ENCODE assay signal across 8 cellular contexts in the genomic region with DNA sequence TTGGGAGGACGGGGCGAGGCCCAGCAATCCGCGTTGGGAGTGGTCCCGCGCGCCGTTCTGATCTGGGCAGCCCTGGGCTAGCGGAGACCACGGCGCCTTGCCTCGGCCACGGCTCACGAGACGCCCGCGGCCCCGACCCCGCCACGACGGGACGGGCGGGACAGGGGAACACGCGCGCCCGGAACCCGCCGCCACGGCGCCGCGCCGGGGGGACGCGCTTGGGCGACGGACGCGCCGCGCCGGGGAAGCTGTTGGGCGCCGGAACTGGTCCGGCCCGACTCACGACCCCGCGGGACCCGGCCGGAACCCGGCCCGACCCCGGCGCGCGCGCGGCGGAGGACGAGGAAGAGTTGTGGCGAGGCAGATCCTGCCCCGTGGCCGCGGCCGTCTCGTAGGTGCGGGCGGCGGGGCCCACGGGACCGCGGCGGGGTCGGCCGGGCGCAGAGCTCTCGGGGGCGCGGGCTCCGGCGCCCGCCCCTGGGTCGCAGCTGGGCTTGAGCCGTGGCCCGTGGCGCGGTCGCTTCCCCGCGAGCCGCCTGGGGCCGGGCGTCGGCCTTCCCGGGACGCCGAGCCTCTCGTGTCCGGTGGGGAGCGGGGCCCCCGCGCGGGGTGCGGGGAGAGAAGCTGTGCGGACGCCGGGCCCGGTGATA. TPM values are rescaled to one million over a fixed set of nuclear protein-coding genes. Genes with fewer than 3 reads are reported as not detected.
A peak's percentile ranks its signal among the peaks of the same experiment; 100 is the strongest.
DNase-seq lines count a peak whose midpoint lies in the region; ATAC-seq and TF ChIP-seq lines count a peak whose summit lies in the region.

A gene (plus strand): TSS at position 251 of the 650 bp plus-strand sequence. CDS start 6,830 bp downstream, outside the sequence.

- intact Hi-C loops in cardiac septum (cut with DNase I) = loop anchor here (10.0 kb wide), 2 partner anchors 121 to 239 kb away; a partner anchor contains a TSS
- intact Hi-C loops in posterior vena cava (cut with DNase I) = no loop called here

- TF ChIP-seq CTCF in GM13977 (IDR thresholded peaks at IDR 0.05; ENCODE audit: extremely low read depth, insufficient read depth, missing control alignments) (no peak), type B pancreatic cell (conservative IDR thresholded peaks at IDR 0.05) (no peak)

- H3K27ac Mint-ChIP-seq in activated naive CD8-positive, alpha-beta T cell treated with anti-CD3 and anti-CD28 coated beads, Interleukin-2, amount 50 U/mL, for 24 hours = peak within 1 kb of the TSS; percentile 98
- peak within 1 kb of the TSS; percentile 79 for H3K27ac Mint-ChIP-seq in type B pancreatic cell

- H3K4me1 Mint-ChIP-seq in activated naive CD8-positive, alpha-beta T cell treated with anti-CD3 and anti-CD28 coated beads, Interleukin-2, amount 50 U/mL, for 24 hours = peaks cover 47% of the 10 kb centered on the region
- peaks cover 22% of the 10 kb centered on the region for H3K4me1 Mint-ChIP-seq in type B pancreatic cell (ENCODE audit: unreplicated experiment)

- H3K27me3 Mint-ChIP-seq in activated naive CD8-positive, alpha-beta T cell treated with anti-CD3 and anti-CD28 coated beads, Interleukin-2, amount 50 U/mL, for 24 hours = peaks cover 2% of the 10 kb centered on the region
- peaks cover 37% of the 10 kb centered on the region for H3K27me3 Mint-ChIP-seq in type B pancreatic cell

- in situ Hi-C loops in GM13977 (cut with MboI; ENCODE audit: low pct_unique_long_range_greater_than_20kb, low sequenced_read_pairs, unreplicated experiment) = no loop called here

- no peaks in the 10 kb centered on the region for H3K9me3 Mint-ChIP-seq in activated naive CD8-positive, alpha-beta T cell treated with anti-CD3 and anti-CD28 coated beads, Interleukin-2, amount 50 U/mL, for 24 hours
- no peaks in the 10 kb centered on the region for H3K9me3 Mint-ChIP-seq in type B pancreatic cell

- H3K36me3 Mint-ChIP-seq in activated naive CD8-positive, alpha-beta T cell treated with anti-CD3 and anti-CD28 coated beads, Interleukin-2, amount 50 U/mL, for 24 hours (ENCODE audit: low read depth) = peaks cover 10% of the 10 kb centered on the region
- H3K36me3 Mint-ChIP-seq in type B pancreatic cell = no peaks in the 10 kb centered on the region

- ATAC-seq in HG03175 (IDR thresholded peaks at IDR 0.05; ENCODE audit: unreplicated experiment) = peak; percentile 59
- ATAC-seq in activated naive CD8-positive, alpha-beta T cell treated with anti-CD3 and anti-CD28 coated beads, Interleukin-2, amount 50 U/mL, for 24 hours = peak; percentile 56

- H3K4me3 Mint-ChIP-seq in activated naive CD8-positive, alpha-beta T cell treated with anti-CD3 and anti-CD28 coated beads, Interleukin-2, amount 50 U/mL, for 24 hours = peak within 1 kb of the TSS; percentile 99
- peak within 1 kb of the TSS; percentile 94 for H3K4me3 Mint-ChIP-seq in type B pancreatic cell

- DNase-seq in GM13977 (ENCODE audit: low spot score) = peak; percentile 95
- peak; percentile 48 for DNase-seq in T follicular helper cell (ENCODE audit: low read depth)
- DNase-seq in activated naive CD8-positive, alpha-beta T cell treated with anti-CD3 and anti-CD28 coated beads, Interleukin-2, amount 50 U/mL, for 24 hours = peak; percentile 77
- peak; percentile 80 for DNase-seq in cardiac septum (ENCODE audit: low spot score)
- peak; percentile 91 for DNase-seq in posterior vena cava (ENCODE audit: low spot score)
- no peak for DNase-seq in type B pancreatic cell (ENCODE audit: extremely low spot score, unreplicated experiment)
- no peak for DNase-seq in OCI-M2 (lab: John Stamatoyannopoulos, UW; ENCODE audit: unreplicated experiment)

RNA-seq across cellular contexts. Expression of the gene that starts here (rescaled TPM):
- 14.7 TPM for total RNA-seq in cardiac septum
- total RNA-seq in posterior vena cava = 10 to 100 TPM; 19.1 to 21.4 TPM
- total RNA-seq in type B pancreatic cell (ENCODE audit: low replicate concordance) = 23.6 and 29.0 TPM in 2 replicates

Comparison
In these comparisons a context has a peak if more than half of its experiments do, and no peak if none do; other contexts are left out.
1. DNase-seq: peak in GM13977 (single experiment), T follicular helper cell (single experiment), activated naive CD8-positive, alpha-beta T cell treated with anti-CD3 and anti-CD28 coated beads, Interleukin-2, amount 50 U/mL, for 24 hours (single experiment), cardiac septum (single experiment) and posterior vena cava (single experiment); none in type B pancreatic cell (single experiment) and OCI-M2 (single experiment).